In genomic region chr16:84308120-84308519, GRCh38 we compare ENCODE assay signal across 8 cellular contexts. TPM values are rescaled to one million over a fixed set of nuclear protein-coding genes. Genes with fewer than 3 reads are reported as not detected.
DNase-seq lines count a peak whose midpoint lies in the region; ATAC-seq and TF ChIP-seq lines count a peak whose summit lies in the region.

No MANE protein-coding gene starts in this region.

- ATAC-seq in left lobe of liver: peak; percentile 39
- no peak for ATAC-seq in HG03469 (IDR thresholded peaks at IDR 0.05; ENCODE audit: unreplicated experiment)

- in situ Hi-C loops in astrocyte of the cerebellum (cut with HindIII; ENCODE audit: low sequenced_read_pairs): no loop called here

- peak; percentile 44 for DNase-seq in activated CD4-positive, alpha-beta T cell treated with anti-CD3 and anti-CD28 coated beads for 48 hours
- DNase-seq in activated CD4-positive, alpha-beta T cell treated with anti-CD3 and anti-CD28 coated beads, Interleukin-2, amount 50 U/mL, for 1 hour: no peak
- DNase-seq in LHCN-M2 (ENCODE audit: low read depth): peak; percentile 47
- no peak for DNase-seq in astrocyte of the cerebellum (ENCODE audit: low read depth)
- no peak for DNase-seq in left lobe of liver (ENCODE audit: low spot score)
- no peak for DNase-seq in cerebellum (ENCODE audit: low spot score)
- no peak for DNase-seq in epidermal melanocyte (ENCODE audit: insufficient read length, low spot score)

- H3K4me3 ChIP-seq in astrocyte of the cerebellum (ENCODE audit: low read depth, low read length): no peak overlapping the region

- TF ChIP-seq CTCF in astrocyte of the cerebellum (IDR thresholded peaks at IDR 0.05; ENCODE audit: low read depth, low read length, missing control alignments): peak; percentile 36

RNA-seq across cellular contexts. Expression of gene WFDC1, which starts 13.4 kb away (rescaled TPM):
- total RNA-seq in LHCN-M2 (2014; rRNA removed): not detected in 2 replicates
- 0.06 TPM for polyA plus RNA-seq in LHCN-M2 (2012)
- 1.4 TPM for total RNA-seq in left lobe of liver
- 2.4 TPM for total RNA-seq in cerebellum

Comparison
In these comparisons a context has a peak if more than half of its experiments do, and no peak if none do; other contexts are left out.
1. DNase-seq: peak in activated CD4-positive, alpha-beta T cell treated with anti-CD3 and anti-CD28 coated beads for 48 hours (single experiment) and LHCN-M2 (single experiment); none in activated CD4-positive, alpha-beta T cell treated with anti-CD3 and anti-CD28 coated beads, Interleukin-2, amount 50 U/mL, for 1 hour (single experiment), astrocyte of the cerebellum (single experiment), left lobe of liver (single experiment), cerebellum (single experiment) and epidermal melanocyte (single experiment).